ENCODE assay signal across 15 cellular contexts in genomic region chr1:20410555-20410954, GRCh38.
DNase-seq lines count a peak whose midpoint lies in the region; ATAC-seq and TF ChIP-seq lines count a peak whose summit lies in the region.
"Had no signal": no experiment of that assay in that cellular context is flagged by ENCODE, and none has a peak within 500 bp of the region (broad histone marks: within the 10 kb centered on the region; RNA-seq: fewer than 3 reads in every experiment).

No MANE protein-coding gene starts in this region.

- peaks cover 56% of the 10 kb centered on the region for H3K4me1 Mint-ChIP-seq in brain

- TF ChIP-seq CTCF in brain (conservative IDR thresholded peaks at IDR 0.05), result no peak

- peaks cover 0 to 13% (median 3%) of the 10 kb centered on the region in 5 experiments for H3K9me3 Mint-ChIP-seq in brain
- H3K9me3 Mint-ChIP-seq: activated naive CD8-positive, alpha-beta T cell treated with anti-CD3 and anti-CD28 coated beads, Interleukin-2, amount 10 ng/mL, durations not matched to agents 7 days and 5 days; activated T-cell treated with anti-CD3 and anti-CD28 coated beads, Interleukin-2, amount 50 U/mL, for 4 hours; effector memory CD8-positive, alpha-beta T cell had no signal

- no peaks in the 10 kb centered on the region for H3K36me3 Mint-ChIP-seq in brain
- H3K36me3 Mint-ChIP-seq: activated naive CD8-positive, alpha-beta T cell treated with anti-CD3 and anti-CD28 coated beads, Interleukin-2, amount 10 ng/mL, durations not matched to agents 7 days and 5 days had no signal

- ATAC-seq in left lobe of liver (no peak), HG03097 (IDR thresholded peaks at IDR 0.05; ENCODE audit: low FRiP score, unreplicated experiment) (no peak), Right ventricle myocardium superior (ENCODE audit: poor library complexity) (no peak)
- ATAC-seq: activated T-cell treated with anti-CD3 and anti-CD28 coated beads, Interleukin-2, amount 50 U/mL, for 4 hours; effector memory CD8-positive, alpha-beta T cell; left ventricle myocardium superior had no signal

- DNase-seq in EH (ENCODE audit: low read depth) (peak; percentile 12), left lobe of liver (ENCODE audit: low spot score) (peak; percentile 11), SIG-M5 treated with dmso at 0.1 percent for 504 hours (lab: John Stamatoyannopoulos, UW; ENCODE audit: unreplicated experiment) (no peak), Right ventricle myocardium superior (no peak)
- DNase-seq in Jurkat, Clone E6-1 (ENCODE audit: low read depth, low spot score), result peak; percentile 3
- DNase-seq: activated naive CD8-positive, alpha-beta T cell treated with anti-CD3 and anti-CD28 coated beads, Interleukin-2, amount 10 ng/mL, durations not matched to agents 7 days and 5 days; activated T-cell treated with anti-CD3 and anti-CD28 coated beads, Interleukin-2, amount 50 U/mL, for 4 hours; DND-41; effector memory CD8-positive, alpha-beta T cell; left ventricle myocardium superior; NCI-H1092 had no signal

- intact Hi-C loops in Right ventricle myocardium superior (cut with DNase I), result no loop called here

- peak overlapping the region; percentile 42 to 99 (median 94) for H3K27ac Mint-ChIP-seq in brain
- H3K27ac Mint-ChIP-seq: activated naive CD8-positive, alpha-beta T cell treated with anti-CD3 and anti-CD28 coated beads, Interleukin-2, amount 10 ng/mL, durations not matched to agents 7 days and 5 days; effector memory CD8-positive, alpha-beta T cell had no signal

- H3K4me3 ChIP-seq in Jurkat, Clone E6-1 (ENCODE audit: low read length), result no peak overlapping the region
- H3K4me3 ChIP-seq: skin epidermis, tibial artery had no signal

- H3K27me3 Mint-ChIP-seq in brain, result peaks cover 8% of the 10 kb centered on the region

- H3K4me3 Mint-ChIP-seq in brain, result peak overlapping the region in 3 of 5 experiments; percentile 7 to 76 (median 60)
- H3K4me3 Mint-ChIP-seq: activated naive CD8-positive, alpha-beta T cell treated with anti-CD3 and anti-CD28 coated beads, Interleukin-2, amount 10 ng/mL, durations not matched to agents 7 days and 5 days; activated T-cell treated with anti-CD3 and anti-CD28 coated beads, Interleukin-2, amount 50 U/mL, for 4 hours; effector memory CD8-positive, alpha-beta T cell had no signal

Comparison
In these comparisons a context has a peak if more than half of its experiments do, and no peak if none do; other contexts are left out.
1. DNase-seq: peak in EH (single experiment), Jurkat, Clone E6-1 (single experiment) and left lobe of liver (single experiment); none in SIG-M5 treated with dmso at 0.1 percent for 504 hours (single experiment) and Right ventricle myocardium superior (single experiment).